13 cellular contexts compared by ENCODE assay signal in the genomic region with DNA sequence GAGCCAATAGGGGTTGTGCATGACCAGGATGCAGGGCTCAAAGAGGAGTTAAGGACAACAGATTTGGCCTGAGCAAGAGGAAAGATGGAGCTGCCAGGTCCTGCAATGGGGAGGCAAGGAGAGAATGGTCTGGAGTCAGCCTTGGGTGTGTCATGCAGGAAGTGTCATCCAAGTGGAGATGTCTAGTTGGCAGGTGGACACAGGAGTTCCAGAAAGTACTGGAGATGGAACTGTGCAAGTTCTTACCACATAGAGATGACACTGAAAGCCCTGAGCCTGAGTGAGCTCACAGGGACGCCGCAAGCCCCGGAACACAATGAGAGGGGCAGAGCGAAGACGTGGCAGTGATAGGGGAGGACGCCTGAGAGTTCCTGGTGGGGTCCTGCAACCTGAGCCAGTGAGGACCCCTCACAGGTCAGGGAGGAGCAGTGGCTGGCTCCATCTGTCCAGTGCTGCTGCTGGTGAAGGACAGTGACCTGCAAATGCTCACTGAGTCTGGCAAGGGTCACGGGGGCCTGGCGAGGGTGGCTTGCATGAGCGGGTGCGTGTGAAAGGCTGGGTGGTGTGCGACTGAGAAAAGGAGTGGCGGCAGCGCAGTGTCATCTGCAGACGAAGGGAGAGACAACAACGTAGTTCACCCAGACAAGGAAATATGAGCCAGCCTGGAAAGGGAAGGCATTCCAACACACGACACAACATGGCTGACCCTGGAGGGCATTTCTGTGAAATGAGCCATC. TPM values are rescaled to one million over a fixed set of nuclear protein-coding genes. Genes with fewer than 3 reads are reported as not detected.
DNase-seq lines count a peak whose midpoint lies in the region; ATAC-seq and TF ChIP-seq lines count a peak whose summit lies in the region.
"Not testable (repeated sequence)": the region's sequence is repeated elsewhere in the genome, so short reads cannot be mapped to it uniquely, and the experiment has no call there.
"Had no signal": no experiment of that assay in that cellular context is flagged by ENCODE, and none has a peak within 500 bp of the region (broad histone marks: within the 10 kb centered on the region; RNA-seq: fewer than 3 reads in every experiment).

No MANE protein-coding gene starts in this region.

- H4K12ac ChIP-seq in trophoblast cell (ENCODE audit: low read depth, low read length) = not testable (repeated sequence)

- H3K9ac ChIP-seq in trophoblast cell (ENCODE audit: low read length) = not testable (repeated sequence)

- WGBS in trophoblast cell (ENCODE audit: extremely low coverage, insufficient coverage, insufficient read length) = no CpG with 5 or more reads among the region's 16 CpGs

- H3K23ac ChIP-seq in trophoblast cell (ENCODE audit: low read length) = not testable (repeated sequence)

- H3K27me3 Mint-ChIP-seq in Calu3 (ENCODE audit: unreplicated experiment); T-helper 1 cell treated with Interleukin-12 subunit alpha and Interleukin-12 subunit beta and Interleukin-4 antibody, amounts not matched to agents 30 μg/mL and 1 μg/mL, for 36 hours (ENCODE audit: low read depth); central memory CD8-positive, alpha-beta T cell; stimulated activated naive CD8-positive, alpha-beta T cell treated with anti-CD3 and anti-CD28 coated beads, Interleukin-15, Interleukin-2, amounts not matched to agents 100 ng/mL and 50 ng/mL, for 24 hours: not testable (repeated sequence)

- H2BK5ac ChIP-seq in trophoblast cell (ENCODE audit: low read depth, low read length, poor library complexity) = not testable (repeated sequence)

- H3K4me3 ChIP-seq in HEK293 (ENCODE audit: low read depth, low read length); trophoblast cell (ENCODE audit: low read depth, low read length): not testable (repeated sequence)

- peaks cover 76% of the 10 kb centered on the region for H3K36me3 Mint-ChIP-seq in Calu3 (ENCODE audit: insufficient read depth, unreplicated experiment)
- not testable (repeated sequence) for H3K36me3 Mint-ChIP-seq in T-helper 1 cell treated with Interleukin-12 subunit alpha and Interleukin-12 subunit beta and Interleukin-4 antibody, amounts not matched to agents 30 μg/mL and 1 μg/mL, for 36 hours (ENCODE audit: low read depth); central memory CD8-positive, alpha-beta T cell (ENCODE audit: insufficient read depth); stimulated activated naive CD8-positive, alpha-beta T cell treated with anti-CD3 and anti-CD28 coated beads, Interleukin-15, Interleukin-2, amounts not matched to agents 100 ng/mL and 50 ng/mL, for 24 hours (ENCODE audit: low read depth)

- CTCF ChIA-PET in Calu3 (lab: Charles Lee); HEK293 (lab: Yijun Ruan, JAX): not testable (repeated sequence)

- H2BK120ac ChIP-seq in trophoblast cell (ENCODE audit: insufficient read depth, low read length, poor library complexity) = not testable (repeated sequence)

- H3K4ac ChIP-seq in trophoblast cell (ENCODE audit: low read depth, low read length) = not testable (repeated sequence)

- not testable (repeated sequence) for TF ChIP-seq CTCF in Calu3 (IDR thresholded peaks at IDR 0.05; ENCODE audit: unreplicated experiment); HEK293 (tag by site-specific recombination; IDR thresholded peaks at IDR 0.05); foreskin keratinocyte (conservative IDR thresholded peaks at IDR 0.05)

- H3K79me1 ChIP-seq in trophoblast cell (ENCODE audit: low read length) = not testable (repeated sequence)

- H2AK5ac ChIP-seq in trophoblast cell (ENCODE audit: low read length) = not testable (repeated sequence)

- H4K8ac ChIP-seq in trophoblast cell (ENCODE audit: low read depth, low read length) = not testable (repeated sequence)

- not testable (repeated sequence) for H3K4me1 ChIP-seq in HEK293 (ENCODE audit: control insufficient read depth, insufficient read depth, low read length); foreskin keratinocyte; trophoblast cell (ENCODE audit: control insufficient read depth in 1 of 2, insufficient read depth in 2 of 2, low read length in 2 of 2)

- BruUV-seq in Calu3 (replicated peaks; lab: Mats Ljungman, UMichigan) = not testable (repeated sequence)

- ATAC-seq in central memory CD8-positive, alpha-beta T cell (replicated peaks; ENCODE audit: extremely low read depth, poor library complexity, severe bottlenecking) = not testable (repeated sequence)
- ATAC-seq in foreskin keratinocyte = peak; percentile 53

- H3K27ac Mint-ChIP-seq in Calu3 (ENCODE audit: unreplicated experiment) = peak overlapping the region; percentile 6
- H3K27ac Mint-ChIP-seq in T-helper 1 cell treated with Interleukin-12 subunit alpha and Interleukin-12 subunit beta and Interleukin-4 antibody, amounts not matched to agents 30 μg/mL and 1 μg/mL, for 36 hours = peak overlapping the region; percentile 62
- H3K27ac Mint-ChIP-seq in central memory CD8-positive, alpha-beta T cell (ENCODE audit: low read depth) = peak overlapping the region; percentile 71
- H3K27ac Mint-ChIP-seq in stimulated activated naive CD8-positive, alpha-beta T cell treated with anti-CD3 and anti-CD28 coated beads, Interleukin-15, Interleukin-2, amounts not matched to agents 100 ng/mL and 50 ng/mL, for 24 hours = peak overlapping the region; percentile 36

- H2BK12ac ChIP-seq in trophoblast cell (ENCODE audit: low read length) = not testable (repeated sequence)

- not testable (repeated sequence) for H3K9me3 Mint-ChIP-seq in Calu3 (ENCODE audit: low read depth, unreplicated experiment); T-helper 1 cell treated with Interleukin-12 subunit alpha and Interleukin-12 subunit beta and Interleukin-4 antibody, amounts not matched to agents 30 μg/mL and 1 μg/mL, for 36 hours; central memory CD8-positive, alpha-beta T cell; stimulated activated naive CD8-positive, alpha-beta T cell treated with anti-CD3 and anti-CD28 coated beads, Interleukin-15, Interleukin-2, amounts not matched to agents 100 ng/mL and 50 ng/mL, for 24 hours

- H3K4me2 ChIP-seq in trophoblast cell (ENCODE audit: low read length) = not testable (repeated sequence)

- H3K14ac ChIP-seq in trophoblast cell (ENCODE audit: low read length) = not testable (repeated sequence)

- H4K91ac ChIP-seq in trophoblast cell (ENCODE audit: low read depth, low read length) = not testable (repeated sequence)

- not testable (repeated sequence) for H2AFZ ChIP-seq in trophoblast cell (ENCODE audit: insufficient read depth, low read length, poor library complexity)

- intact Hi-C loops in Calu3 (cut with micrococcal nuclease; ENCODE audit: unreplicated experiment) = not testable (repeated sequence)

- H3K18ac ChIP-seq in trophoblast cell (ENCODE audit: low read length) = not testable (repeated sequence)

- not testable (repeated sequence) for H3K4me1 Mint-ChIP-seq in Calu3 (ENCODE audit: low read depth, unreplicated experiment); T-helper 1 cell treated with Interleukin-12 subunit alpha and Interleukin-12 subunit beta and Interleukin-4 antibody, amounts not matched to agents 30 μg/mL and 1 μg/mL, for 36 hours (ENCODE audit: low read depth); central memory CD8-positive, alpha-beta T cell; stimulated activated naive CD8-positive, alpha-beta T cell treated with anti-CD3 and anti-CD28 coated beads, Interleukin-15, Interleukin-2, amounts not matched to agents 100 ng/mL and 50 ng/mL, for 24 hours (ENCODE audit: low read depth)

- POLR2A ChIA-PET in HEK293 (lab: Yijun Ruan, JAX) = not testable (repeated sequence)

- not testable (repeated sequence) for H3K9me3 ChIP-seq in HEK293 (ENCODE audit: control insufficient read depth, insufficient read depth, low read depth, low read length); trophoblast cell (ENCODE audit: insufficient read depth, low read depth, low read length)

- not testable (repeated sequence) for H3K4me3 Mint-ChIP-seq in Calu3 (ENCODE audit: low read depth, unreplicated experiment); T-helper 1 cell treated with Interleukin-12 subunit alpha and Interleukin-12 subunit beta and Interleukin-4 antibody, amounts not matched to agents 30 μg/mL and 1 μg/mL, for 36 hours; central memory CD8-positive, alpha-beta T cell; stimulated activated naive CD8-positive, alpha-beta T cell treated with anti-CD3 and anti-CD28 coated beads, Interleukin-15, Interleukin-2, amounts not matched to agents 100 ng/mL and 50 ng/mL, for 24 hours

- H3K27ac ChIP-seq in HEK293 (ENCODE audit: extremely low read depth, low read depth, low read length) = 0 out of 2 replicates have a peak overlapping the region, but pooled peaks have one; percentile 34
- not testable (repeated sequence) for H3K27ac ChIP-seq in foreskin keratinocyte; trophoblast cell (ENCODE audit: low read depth, low read length)

- H3K27me3 ChIP-seq in foreskin keratinocyte; trophoblast cell (ENCODE audit: insufficient read depth, low read length): not testable (repeated sequence)

- DNase-seq in Calu3; central memory CD8-positive, alpha-beta T cell (ENCODE audit: low spot score in 2 of 2): not testable (repeated sequence)
- DNase-seq in foreskin keratinocyte (peak in 1 of 2 donors; percentile 47), left kidney (ENCODE audit: low read depth, low spot score) (peak; percentile 66), trophoblast cell (peak; percentile 65 to 79)

- H3K36me3 ChIP-seq in HEK293 (ENCODE audit: control insufficient read depth in 2 of 2, insufficient read depth in 1 of 2, low read length in 2 of 2) (peaks cover 0 to 75% of the 10 kb centered on the region in 2 experiments; a peak in 1 of 3 replicates), trophoblast cell (ENCODE audit: control insufficient read depth in 1 of 2, insufficient read depth in 2 of 2, low read length in 2 of 2) (peaks cover 43 to 51% of the 10 kb centered on the region in 2 experiments)

- H3K79me2 ChIP-seq in trophoblast cell (ENCODE audit: control insufficient read depth, insufficient read depth, low read length, poor library complexity) = not testable (repeated sequence)

RNA-seq across cellular contexts. Expression of a gene that starts 9.4 kb away (rescaled TPM):
- total RNA-seq in Calu3 (2022) = 24.6 and 27.4 TPM in 2 replicates
- total RNA-seq in foreskin keratinocyte = 40.0 and 43.4 TPM in 2 replicates
- polyA plus RNA-seq in foreskin keratinocyte = 34.2 and 34.8 TPM in 2 replicates
- 39.7 and 43.0 TPM in 2 replicates for polyA plus RNA-seq in trophoblast cell (2013)

RNA-seq across cellular contexts. Expression of a gene that starts 23.5 kb away (rescaled TPM):
- total RNA-seq in Calu3 (2022) (1.1 TPM in 1 of 2 replicates, not detected in the other), foreskin keratinocyte (not detected in 2 replicates)
- 0.07 and 0.15 TPM in 2 replicates for polyA plus RNA-seq in foreskin keratinocyte
- 1.7 and 1.9 TPM in 2 replicates for polyA plus RNA-seq in trophoblast cell (2013)
- total RNA-seq: CD8-positive, alpha-beta memory T cell; HT1080; SJCRH30 had no signal
- polyA plus RNA-seq: CD14-positive monocyte; CD8-positive, alpha-beta memory T cell had no signal

RNA-seq across cellular contexts. Expression of a gene that starts 27.0 kb away (rescaled TPM):
- total RNA-seq in Calu3 (2022) (371 and 407 TPM in 2 replicates), foreskin keratinocyte (239 and 289 TPM in 2 replicates)
- 275 and 350 TPM in 2 replicates for polyA plus RNA-seq in foreskin keratinocyte
- 133 and 142 TPM in 2 replicates for polyA plus RNA-seq in trophoblast cell (2013)

RNA-seq across cellular contexts. Expression of a gene that starts 27.5 kb away (rescaled TPM):
- total RNA-seq in Calu3 (2022) (14.4 and 22.8 TPM in 2 replicates), foreskin keratinocyte (2.2 and 3.2 TPM in 2 replicates)
- polyA plus RNA-seq in foreskin keratinocyte = 1.6 and 2.3 TPM in 2 replicates
- polyA plus RNA-seq in trophoblast cell (2013) = 21.5 and 22.9 TPM in 2 replicates

RNA-seq across cellular contexts. Expression of a gene that starts 50.2 kb away (rescaled TPM):
- 0.19 and 0.27 TPM in 2 replicates for total RNA-seq in Calu3 (2022)
- total RNA-seq in foreskin keratinocyte = 1.3 and 1.7 TPM in 2 replicates
- polyA plus RNA-seq in foreskin keratinocyte = 1.2 and 1.4 TPM in 2 replicates
- polyA plus RNA-seq in trophoblast cell (2013) = 11.0 and 12.9 TPM in 2 replicates
- total RNA-seq: HFFc6, HT1080 had no signal
- polyA plus RNA-seq: CD14-positive monocyte had no signal

Comparison
In these comparisons a context has a peak if more than half of its experiments do, and no peak if none do; other contexts are left out.
1. H3K27ac Mint-ChIP-seq: peak in every context shown above with its lines; median percentile 71 in central memory CD8-positive, alpha-beta T cell; 62 in T-helper 1 cell treated with Interleukin-12 subunit alpha and Interleukin-12 subunit beta and Interleukin-4 antibody, amounts not matched to agents 30 μg/mL and 1 μg/mL, for 36 hours; 36 in stimulated activated naive CD8-positive, alpha-beta T cell treated with anti-CD3 and anti-CD28 coated beads, Interleukin-15, Interleukin-2, amounts not matched to agents 100 ng/mL and 50 ng/mL, for 24 hours; 6 in Calu3.